10 cellular contexts compared by ENCODE assay signal in genomic region chr2:16507655-16508054, GRCh38.
DNase-seq lines count a peak whose midpoint lies in the region; ATAC-seq and TF ChIP-seq lines count a peak whose summit lies in the region.
"Had no signal": no experiment of that assay in that cellular context is flagged by ENCODE, and none has a peak within 500 bp of the region (broad histone marks: within the 10 kb centered on the region; RNA-seq: fewer than 3 reads in every experiment).

No MANE protein-coding gene starts in this region.

- intact Hi-C loops in left lung (cut with DNase I): loop anchor here in 1 of 2 donors (10.0 kb wide), 1 partner anchor 873 kb away; no protein-coding TSS in a partner anchor

- H3K27ac ChIP-seq in HUES64 (ENCODE audit: low read depth, low read length) (no peak overlapping the region), left lung (no peak overlapping the region), suprapubic skin (no peak overlapping the region)

- H3K4me3 ChIP-seq in HUES64 (ENCODE audit: low read length) (peak overlapping the region; percentile 56), left lung (peak overlapping the region; percentile 13 to 23), suprapubic skin (peak overlapping the region; percentile 45)
- H3K4me3 ChIP-seq: MG63 had no signal

- no peak for TF ChIP-seq CTCF in left lung (IDR thresholded peaks at IDR 0.05)
- TF ChIP-seq CTCF in suprapubic skin (IDR thresholded peaks at IDR 0.05): no peak
- TF ChIP-seq CTCF in omental fat pad (IDR thresholded peaks at IDR 0.05): no peak

- TF ChIP-seq EP300 in suprapubic skin (IDR thresholded peaks at IDR 0.05): no peak

- H3K9ac ChIP-seq in HUES64 (ENCODE audit: low read depth, low read length): peak overlapping the region; percentile 60

- peaks cover 8% of the 10 kb centered on the region for H3K4me1 ChIP-seq in HUES64 (ENCODE audit: insufficient read depth, low read length)
- peaks cover 7 to 8% of the 10 kb centered on the region in 2 donors for H3K4me1 ChIP-seq in left lung
- H3K4me1 ChIP-seq in suprapubic skin: peaks cover 9% of the 10 kb centered on the region

- H3K36me3 ChIP-seq in HUES64 (ENCODE audit: insufficient read depth, low read length): no peaks in the 10 kb centered on the region
- no peaks in the 10 kb centered on the region for H3K36me3 ChIP-seq in left lung
- no peaks in the 10 kb centered on the region for H3K36me3 ChIP-seq in suprapubic skin
- H3K36me3 ChIP-seq: MG63 had no signal

- H3K27me3 ChIP-seq in HUES64 (ENCODE audit: insufficient read depth, low read length) (peaks cover 27% of the 10 kb centered on the region), left lung (peaks cover 19 to 37% of the 10 kb centered on the region in 2 donors), suprapubic skin (peaks cover 28% of the 10 kb centered on the region)

- ATAC-seq in left lung (peak; percentile 31), omental fat pad (ENCODE audit: low FRiP score) (no peak), HG02973 (IDR thresholded peaks at IDR 0.05; ENCODE audit: unreplicated experiment) (no peak), GM21390 (IDR thresholded peaks at IDR 0.05; ENCODE audit: unreplicated experiment) (no peak)
- ATAC-seq: stimulated activated effector memory CD8-positive, alpha-beta T cell treated with anti-CD3 and anti-CD28 coated beads, Interleukin-12 subunit alpha, Interleukin-12 subunit beta, amount 100 ng/mL, for 72 hours had no signal

- peak; percentile 57 for DNase-seq in ecto neural progenitor cell (ENCODE audit: low spot score)
- peak in 1 of 2 donors; percentile 76 for DNase-seq in left lung
- DNase-seq in suprapubic skin (ENCODE audit: low spot score in 2 of 2): no peak
- no peak for DNase-seq in NCI-H1694 treated with DMSO at 0.1 percent for 48 hours (lab: John Stamatoyannopoulos, UW)
- no peak for DNase-seq in omental fat pad (ENCODE audit: low spot score)

- 27% methylated on average over 13 of the region's 13 CpGs for WGBS in HUES64
- WGBS in suprapubic skin: 28% methylated on average over 13 of the region's 13 CpGs

- H3K9me3 ChIP-seq in HUES64 (ENCODE audit: insufficient read depth, low read depth, low read length) (no peaks in the 10 kb centered on the region), left lung (no peaks in the 10 kb centered on the region), suprapubic skin (no peaks in the 10 kb centered on the region)
- H3K9me3 ChIP-seq: MG63 had no signal

- no peak for TF ChIP-seq POLR2A in suprapubic skin (IDR thresholded peaks at IDR 0.05)
